Comparison of ENCODE assay signal across 1 cellular context in genomic region chr12:26830783-26831601, GRCh38.
TF ChIP-seq lines count a peak whose summit lies in the region.

No MANE protein-coding gene starts in this region.

TF ChIP-seq in WTC11, 78 proteins besides CTCF, POLR2A, EP300 and RAD21 (continued from another document):
- TF ChIP-seq, protein P1, sequence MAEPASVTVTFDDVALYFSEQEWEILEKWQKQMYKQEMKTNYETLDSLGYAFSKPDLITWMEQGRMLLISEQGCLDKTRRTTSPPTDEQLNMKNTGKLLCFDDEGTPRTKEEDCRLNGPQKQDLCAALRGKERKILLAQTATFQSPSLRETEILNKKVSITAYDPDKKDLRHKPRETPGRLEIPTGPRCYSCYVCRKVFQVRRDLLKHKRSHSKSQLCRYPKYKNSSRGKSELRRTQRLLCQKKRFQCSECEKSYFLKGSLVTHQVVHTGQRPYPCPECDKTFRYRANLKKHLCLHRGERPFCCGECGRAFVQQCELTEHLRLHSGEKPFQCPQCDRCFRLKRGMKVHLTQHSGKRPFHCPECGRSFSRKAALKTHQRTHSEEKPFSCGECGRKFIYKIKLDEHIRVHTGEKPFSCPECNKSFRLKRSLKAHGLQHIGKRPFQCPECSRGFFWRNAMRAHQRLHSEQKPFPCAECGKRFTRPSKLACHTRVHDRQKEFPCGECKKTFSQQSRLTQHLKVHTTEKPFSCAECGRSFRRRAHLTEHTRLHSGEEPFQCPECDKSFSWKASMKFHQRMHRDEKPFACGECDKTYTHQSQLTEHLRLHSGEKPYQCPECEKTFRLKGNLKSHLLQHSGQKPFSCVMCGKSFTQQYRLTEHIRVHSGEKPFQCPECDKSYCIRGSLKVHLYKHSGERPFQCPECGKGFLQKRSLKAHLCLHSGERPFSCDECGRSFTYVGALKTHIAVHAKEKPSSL (CRISPR knock-in tag; conservative IDR thresholded peaks at IDR 0.05) = no peak
- TF ChIP-seq ESRRA (CRISPR knock-in tag; IDR thresholded peaks at IDR 0.05; ENCODE audit: borderline replicate concordance) = no peak
- no peak for TF ChIP-seq E2F4 (CRISPR knock-in tag; IDR thresholded peaks at IDR 0.05; ENCODE audit: borderline replicate concordance, low read depth)
- no peak for TF ChIP-seq HMGA2 (CRISPR knock-in tag; IDR thresholded peaks at IDR 0.05)
- no peak for TF ChIP-seq ZNF121 (CRISPR knock-in tag; IDR thresholded peaks at IDR 0.05)
- TF ChIP-seq NR1H2 (CRISPR knock-in tag; IDR thresholded peaks at IDR 0.05) = no peak
- TF ChIP-seq ZNF138 (CRISPR knock-in tag; conservative IDR thresholded peaks at IDR 0.05) = no peak
- TF ChIP-seq NFE2L1 (CRISPR knock-in tag; IDR thresholded peaks at IDR 0.05) = no peak
- TF ChIP-seq GRHL2 (CRISPR knock-in tag; IDR thresholded peaks at IDR 0.05; ENCODE audit: insufficient replicate concordance, severe bottlenecking) = no peak
- no peak for TF ChIP-seq TEAD4 (CRISPR knock-in tag; IDR thresholded peaks at IDR 0.05)
- TF ChIP-seq ZSCAN18 (CRISPR knock-in tag; IDR thresholded peaks at IDR 0.05) = no peak
